ENCODE assay signal across 8 cellular contexts in genomic region chr1:21438913-21439312, GRCh38. TPM values are rescaled to one million over a fixed set of nuclear protein-coding genes. Genes with fewer than 3 reads are reported as not detected.
DNase-seq lines count a peak whose midpoint lies in the region; ATAC-seq and TF ChIP-seq lines count a peak whose summit lies in the region.
"Not testable (repeated sequence)": the region's sequence is repeated elsewhere in the genome, so short reads cannot be mapped to it uniquely, and the experiment has no call there.

No MANE protein-coding gene starts in this region.

- H3K36me3 Mint-ChIP-seq in CD4-positive, CD25-positive, alpha-beta regulatory T cell; HFFc6 (ENCODE audit: low read depth); activated CD4-positive, alpha-beta memory T cell treated with anti-CD3 and anti-CD28 coated beads, Interleukin-2, amount 10 ng/mL, durations not matched to agents 7 days and 5 days (ENCODE audit: low read depth); activated naive CD4-positive, alpha-beta T cell treated with anti-CD3 and anti-CD28 coated beads, Interleukin-2, amount 50 U/mL, for 24 hours; effector memory CD8-positive, alpha-beta T cell (ENCODE audit: insufficient read depth); natural killer cell; stimulated activated naive CD8-positive, alpha-beta T cell treated with anti-CD3 and anti-CD28 coated beads, Interleukin-15, Interleukin-2, amounts not matched to agents 100 ng/mL and 50 ng/mL, for 24 hours (ENCODE audit: low read depth): not testable (repeated sequence)

- intact Hi-C loops in natural killer cell (cut with micrococcal nuclease), result not testable (repeated sequence)

- H3K4me1 Mint-ChIP-seq in CD4-positive, CD25-positive, alpha-beta regulatory T cell, result peaks cover 0 to 21% (median 13%) of the 10 kb centered on the region in 4 donors
- H3K4me1 Mint-ChIP-seq in HFFc6 (ENCODE audit: low read depth) (peaks cover 22% of the 10 kb centered on the region), natural killer cell (peaks cover 12 to 14% of the 10 kb centered on the region in 2 donors)
- H3K4me1 Mint-ChIP-seq in activated CD4-positive, alpha-beta memory T cell treated with anti-CD3 and anti-CD28 coated beads, Interleukin-2, amount 10 ng/mL, durations not matched to agents 7 days and 5 days, result peaks cover 19% of the 10 kb centered on the region
- peaks cover 26% of the 10 kb centered on the region for H3K4me1 Mint-ChIP-seq in activated naive CD4-positive, alpha-beta T cell treated with anti-CD3 and anti-CD28 coated beads, Interleukin-2, amount 50 U/mL, for 24 hours
- peaks cover 16 to 23% of the 10 kb centered on the region in 2 donors for H3K4me1 Mint-ChIP-seq in effector memory CD8-positive, alpha-beta T cell (ENCODE audit: low read depth in 2 of 2)
- peaks cover 13% of the 10 kb centered on the region for H3K4me1 Mint-ChIP-seq in stimulated activated naive CD8-positive, alpha-beta T cell treated with anti-CD3 and anti-CD28 coated beads, Interleukin-15, Interleukin-2, amounts not matched to agents 100 ng/mL and 50 ng/mL, for 24 hours (ENCODE audit: low read depth)

- peak overlapping the region in 1 of 3 donors; percentile 62 for H3K27ac Mint-ChIP-seq in CD4-positive, CD25-positive, alpha-beta regulatory T cell
- H3K27ac Mint-ChIP-seq in HFFc6; activated CD4-positive, alpha-beta memory T cell treated with anti-CD3 and anti-CD28 coated beads, Interleukin-2, amount 10 ng/mL, durations not matched to agents 7 days and 5 days; activated naive CD4-positive, alpha-beta T cell treated with anti-CD3 and anti-CD28 coated beads, Interleukin-2, amount 50 U/mL, for 24 hours; stimulated activated naive CD8-positive, alpha-beta T cell treated with anti-CD3 and anti-CD28 coated beads, Interleukin-15, Interleukin-2, amounts not matched to agents 100 ng/mL and 50 ng/mL, for 24 hours: not testable (repeated sequence)
- H3K27ac Mint-ChIP-seq in effector memory CD8-positive, alpha-beta T cell, result peak overlapping the region; percentile 95
- peak overlapping the region in 1 of 2 donors; percentile 93 for H3K27ac Mint-ChIP-seq in natural killer cell

- H4K20me1 ChIP-seq in SK-N-SH (ENCODE audit: insufficient read depth), result not testable (repeated sequence)

- H3K9me3 ChIP-seq in CD4-positive, CD25-positive, alpha-beta regulatory T cell (ENCODE audit: control insufficient read depth in 2 of 2, low read length in 2 of 2); SK-N-SH: not testable (repeated sequence)

- H3K4me3 Mint-ChIP-seq in CD4-positive, CD25-positive, alpha-beta regulatory T cell, result peak overlapping the region; percentile 47 to 79 (median 72)
- H3K4me3 Mint-ChIP-seq in HFFc6 (peak overlapping the region; percentile 92), natural killer cell (peak overlapping the region; percentile 95)
- H3K4me3 Mint-ChIP-seq in activated CD4-positive, alpha-beta memory T cell treated with anti-CD3 and anti-CD28 coated beads, Interleukin-2, amount 10 ng/mL, durations not matched to agents 7 days and 5 days, result peak overlapping the region; percentile 30
- peak overlapping the region; percentile 96 for H3K4me3 Mint-ChIP-seq in activated naive CD4-positive, alpha-beta T cell treated with anti-CD3 and anti-CD28 coated beads, Interleukin-2, amount 50 U/mL, for 24 hours
- H3K4me3 Mint-ChIP-seq in effector memory CD8-positive, alpha-beta T cell, result peak overlapping the region; percentile 96 to 98
- H3K4me3 Mint-ChIP-seq in stimulated activated naive CD8-positive, alpha-beta T cell treated with anti-CD3 and anti-CD28 coated beads, Interleukin-15, Interleukin-2, amounts not matched to agents 100 ng/mL and 50 ng/mL, for 24 hours, result peak overlapping the region; percentile 83

- not testable (repeated sequence) for TF ChIP-seq EP300 in SK-N-SH (IDR thresholded peaks at IDR 0.05; ENCODE audit: borderline replicate concordance in 1 of 2, low read depth in 1 of 2, low read length in 1 of 2)

- not testable (repeated sequence) for DNase-seq in CD4-positive, CD25-positive, alpha-beta regulatory T cell; HFFc6; SK-N-SH; activated CD4-positive, alpha-beta memory T cell treated with anti-CD3 and anti-CD28 coated beads, Interleukin-2, amount 10 ng/mL, durations not matched to agents 7 days and 5 days; effector memory CD8-positive, alpha-beta T cell; natural killer cell

- not testable (repeated sequence) for H3K9me3 Mint-ChIP-seq in CD4-positive, CD25-positive, alpha-beta regulatory T cell; HFFc6; activated CD4-positive, alpha-beta memory T cell treated with anti-CD3 and anti-CD28 coated beads, Interleukin-2, amount 10 ng/mL, durations not matched to agents 7 days and 5 days; activated naive CD4-positive, alpha-beta T cell treated with anti-CD3 and anti-CD28 coated beads, Interleukin-2, amount 50 U/mL, for 24 hours; effector memory CD8-positive, alpha-beta T cell; natural killer cell; stimulated activated naive CD8-positive, alpha-beta T cell treated with anti-CD3 and anti-CD28 coated beads, Interleukin-15, Interleukin-2, amounts not matched to agents 100 ng/mL and 50 ng/mL, for 24 hours

- ATAC-seq in CD4-positive, CD25-positive, alpha-beta regulatory T cell (ENCODE audit: low read depth in 2 of 2); effector memory CD8-positive, alpha-beta T cell (replicated peaks); natural killer cell: not testable (repeated sequence)

- H3K27ac ChIP-seq in CD4-positive, CD25-positive, alpha-beta regulatory T cell (ENCODE audit: insufficient read depth, low read length, poor library complexity, severe bottlenecking); SK-N-SH (ENCODE audit: low read depth in 2 of 2, low read length in 1 of 2): not testable (repeated sequence)

- H2AFZ ChIP-seq in SK-N-SH (ENCODE audit: low read depth), result peak overlapping the region; percentile 93; the same call in 1 of the 2 replicates

- H3K9ac ChIP-seq in SK-N-SH, result not testable (repeated sequence)

- H3K27me3 Mint-ChIP-seq in CD4-positive, CD25-positive, alpha-beta regulatory T cell, result peaks cover 27% of the 10 kb centered on the region
- not testable (repeated sequence) for H3K27me3 Mint-ChIP-seq in HFFc6 (ENCODE audit: insufficient read depth); activated naive CD4-positive, alpha-beta T cell treated with anti-CD3 and anti-CD28 coated beads, Interleukin-2, amount 50 U/mL, for 24 hours; natural killer cell (ENCODE audit: low read depth in 2 of 2); stimulated activated naive CD8-positive, alpha-beta T cell treated with anti-CD3 and anti-CD28 coated beads, Interleukin-15, Interleukin-2, amounts not matched to agents 100 ng/mL and 50 ng/mL, for 24 hours
- peaks cover 30% of the 10 kb centered on the region for H3K27me3 Mint-ChIP-seq in activated CD4-positive, alpha-beta memory T cell treated with anti-CD3 and anti-CD28 coated beads, Interleukin-2, amount 10 ng/mL, durations not matched to agents 7 days and 5 days
- peaks cover 6 to 24% of the 10 kb centered on the region in 2 donors for H3K27me3 Mint-ChIP-seq in effector memory CD8-positive, alpha-beta T cell

- not testable (repeated sequence) for TF ChIP-seq CTCF in HFFc6 (IDR thresholded peaks at IDR 0.05); SK-N-SH (IDR thresholded peaks at IDR 0.05); natural killer cell (IDR thresholded peaks at IDR 0.05)

- WGBS in SK-N-SH (ENCODE audit: low lambda C conversion rate), result 96% methylated on average over 7 of the region's 8 CpGs

- not testable (repeated sequence) for TF ChIP-seq RAD21 in SK-N-SH (IDR thresholded peaks at IDR 0.05; ENCODE audit: low read length)

- not testable (repeated sequence) for H3K27me3 ChIP-seq in CD4-positive, CD25-positive, alpha-beta regulatory T cell (ENCODE audit: control insufficient read depth, insufficient read depth, low read length); SK-N-SH (ENCODE audit: insufficient read depth)

- H3K4me1 ChIP-seq in CD4-positive, CD25-positive, alpha-beta regulatory T cell (ENCODE audit: control insufficient read depth, insufficient read depth, low read length, poor library complexity, severe bottlenecking), result peaks cover 20% of the 10 kb centered on the region
- H3K4me1 ChIP-seq in SK-N-SH (ENCODE audit: control insufficient read depth in 1 of 2, insufficient read depth in 2 of 2, low read depth in 1 of 2, low read length in 1 of 2), result not testable (repeated sequence)

- H3K4me2 ChIP-seq in SK-N-SH, result not testable (repeated sequence)

- CTCF ChIA-PET in SK-N-SH (lab: Yijun Ruan, JAX), result interaction anchor here (1.6 kb wide), 1 partner anchor 70 kb away, joined by 5 read pairs; no protein-coding TSS in a partner anchor
- CTCF ChIA-PET in activated CD4-positive, alpha-beta memory T cell treated with anti-CD3 and anti-CD28 coated beads, Interleukin-2, amount 10 ng/mL, durations not matched to agents 7 days and 5 days (lab: Charles Lee), result not testable (repeated sequence)

- H3F3A ChIP-seq in SK-N-SH (replicated peaks; ENCODE audit: insufficient read depth), result not testable (repeated sequence)

- H3K9me2 ChIP-seq in SK-N-SH, result not testable (repeated sequence)

- not testable (repeated sequence) for H3K36me3 ChIP-seq in CD4-positive, CD25-positive, alpha-beta regulatory T cell (ENCODE audit: control insufficient read depth, insufficient read depth, low read length); SK-N-SH (replicated peaks in 1 of 2; ENCODE audit: control insufficient read depth in 1 of 2, insufficient read depth in 2 of 2, low read length in 1 of 2)

- H3K79me2 ChIP-seq in SK-N-SH (ENCODE audit: insufficient read depth), result peaks cover 25% of the 10 kb centered on the region

- POLR2A ChIA-PET in SK-N-SH (lab: Yijun Ruan, JAX); activated CD4-positive, alpha-beta memory T cell treated with anti-CD3 and anti-CD28 coated beads, Interleukin-2, amount 10 ng/mL, durations not matched to agents 7 days and 5 days (lab: Charles Lee): not testable (repeated sequence)

- H3K4me3 ChIP-seq in CD4-positive, CD25-positive, alpha-beta regulatory T cell (ENCODE audit: low read depth, low read length); SK-N-SH (ENCODE audit: low read depth in 2 of 2, low read length in 1 of 2): not testable (repeated sequence)

RNA-seq across cellular contexts. Expression of gene NBPF3, which starts 1.0 kb away (rescaled TPM):
- total RNA-seq in CD4-positive, CD25-positive, alpha-beta regulatory T cell, result 2.9 TPM
- 1 to 10 TPM; 1.2 to 2.7 (median 2.0) TPM for polyA plus RNA-seq in CD4-positive, CD25-positive, alpha-beta regulatory T cell
- total RNA-seq in HFFc6 (2021; fragmentation: NEBNext Ultra II Directional; extraction: Animal tissue kit (Norgen Biotek cat#: 25700)), result 10 to 100 TPM; 14.0 to 20.7 (median 18.2) TPM
- polyA plus RNA-seq in SK-N-SH (2012; rRNA removed), result 6.4 and 8.7 TPM in 2 replicates
- 5.4 and 6.7 TPM in 2 replicates for polyA plus RNA-seq in SK-N-SH (2012; cell fraction: cytosol; rRNA removed)
- 13.0 and 19.0 TPM in 2 replicates for polyA plus RNA-seq in SK-N-SH (2012; cell fraction: nucleus; rRNA removed)
- 1 to 10 TPM; 5.0 to 6.1 TPM for total RNA-seq in activated CD4-positive, alpha-beta memory T cell treated with anti-CD3 and anti-CD28 coated beads, Interleukin-2, amount 10 ng/mL, durations not matched to agents 7 days and 5 days
- 10 to 100 TPM; 10.4 to 22.6 (median 13.1) TPM for total RNA-seq in natural killer cell

Comparison
In these comparisons a context has a peak if more than half of its experiments do, and no peak if none do; other contexts are left out.
1. H3K4me3 Mint-ChIP-seq: peak in every context shown above with its lines; median percentile 97 in effector memory CD8-positive, alpha-beta T cell; 96 in activated naive CD4-positive, alpha-beta T cell treated with anti-CD3 and anti-CD28 coated beads, Interleukin-2, amount 50 U/mL, for 24 hours; 95 in natural killer cell; 92 in HFFc6; 83 in stimulated activated naive CD8-positive, alpha-beta T cell treated with anti-CD3 and anti-CD28 coated beads, Interleukin-15, Interleukin-2, amounts not matched to agents 100 ng/mL and 50 ng/mL, for 24 hours; 72 in CD4-positive, CD25-positive, alpha-beta regulatory T cell; 30 in activated CD4-positive, alpha-beta memory T cell treated with anti-CD3 and anti-CD28 coated beads, Interleukin-2, amount 10 ng/mL, durations not matched to agents 7 days and 5 days.